8 cellular contexts compared by ENCODE assay signal in genomic region chr22:46069518-46070214, GRCh38.
DNase-seq lines count a peak whose midpoint lies in the region; ATAC-seq, FAIRE-seq and TF ChIP-seq lines count a peak whose summit lies in the region.

No MANE protein-coding gene starts in this region.

- H3K4me3 ChIP-seq in SJSA1 (peak overlapping the region; percentile 88), mammary epithelial cell (replicated peaks in 1 of 3; ENCODE audit: insufficient read depth in 1 of 3, low read depth in 2 of 3, low read length in 3 of 3) (peak overlapping the region; percentile 53 to 69 (median 62)), kidney (ENCODE audit: low read length in 2 of 2) (peak overlapping the region; percentile 35 to 81)

- DNase-seq in DMS79 treated with DMSO at 0.1 percent for 48 hours (lab: John Stamatoyannopoulos, UW) (peak; percentile 82), SJSA1 (ENCODE audit: low read depth in 1 of 2, low spot score in 2 of 2) (peak; percentile 92 to 93), mammary epithelial cell (peak; percentile 93), kidney (no peak)
- peak; percentile 53 for DNase-seq in stimulated activated CD4-positive, alpha-beta T cell treated with anti-CD3 and anti-CD28 coated beads, Interleukin-1b, Interleukin-23, amount 100 ng/mL, for 48 hours

- no peak overlapping the region for H2AFZ ChIP-seq in mammary epithelial cell (ENCODE audit: low read depth, low read length)

- dilution Hi-C loops in mammary epithelial cell (cut with HindIII; ENCODE audit: low sequenced_read_pairs), result no loop called here

- no peaks in the 10 kb centered on the region for H3K27me3 ChIP-seq in SJSA1 (replicated peaks)
- H3K27me3 ChIP-seq in mammary epithelial cell (ENCODE audit: insufficient read depth, low read length), result no peaks in the 10 kb centered on the region

- H3K9ac ChIP-seq in mammary epithelial cell (ENCODE audit: insufficient read depth, low read length), result peak overlapping the region; percentile 95
- peak overlapping the region; percentile 87 to 91 for H3K9ac ChIP-seq in kidney (ENCODE audit: low read length in 2 of 2)

- ATAC-seq in GM19452 (IDR thresholded peaks at IDR 0.05; ENCODE audit: unreplicated experiment) (no peak), HG03565 (IDR thresholded peaks at IDR 0.05; ENCODE audit: unreplicated experiment) (no peak)

- H3K36me3 ChIP-seq in KOPT-K1 (ENCODE audit: insufficient read depth, low read length) (peaks cover 13% of the 10 kb centered on the region), SJSA1 (peaks cover 36% of the 10 kb centered on the region), mammary epithelial cell (ENCODE audit: insufficient read depth, low read length) (peaks cover 2% of the 10 kb centered on the region), kidney (ENCODE audit: control insufficient read depth in 1 of 2, insufficient read depth in 2 of 2, low read length in 2 of 2) (peaks cover 2 to 6% of the 10 kb centered on the region in 2 donors)

- CTCF ChIA-PET in mammary epithelial cell (lab: Charles Lee; ENCODE audit: low non-redundant PET), result no interaction called here

- H3K4me2 ChIP-seq in mammary epithelial cell (ENCODE audit: insufficient read depth, low read depth, low read length), result peak overlapping the region; percentile 97

- H3K9me3 ChIP-seq in KOPT-K1 (ENCODE audit: insufficient read depth, low read length, poor library complexity, severe bottlenecking) (no peaks in the 10 kb centered on the region), SJSA1 (replicated peaks) (no peaks in the 10 kb centered on the region), mammary epithelial cell (replicated peaks; ENCODE audit: insufficient read depth, low read length) (no peaks in the 10 kb centered on the region), kidney (ENCODE audit: control insufficient read depth in 1 of 2, low read length in 2 of 2) (no peaks in the 10 kb centered on the region)

- in situ Hi-C loops in mammary epithelial cell (cut with MboI; ENCODE audit: low sequenced_read_pairs in 2 of 2), result no loop called here

- no peak for FAIRE-seq in kidney (lab: Jason Lieb, UNC)

- intact Hi-C loops in mammary epithelial cell (cut with micrococcal nuclease) (no loop called here), kidney (cut with DNase I) (no loop called here)

- TF ChIP-seq CTCF in mammary epithelial cell (conservative IDR thresholded peaks at IDR 0.05 in 1 of 2, IDR thresholded peaks at IDR 0.05 in 1 of 2; ENCODE audit: extremely low read depth in 1 of 2, insufficient read depth in 1 of 2, low read depth in 1 of 2, low read length in 2 of 2) (no peak), kidney (IDR thresholded peaks at IDR 0.05; ENCODE audit: borderline replicate concordance, extremely low read depth, insufficient read depth) (no peak)

- H3K27ac ChIP-seq in KOPT-K1 (ENCODE audit: low read depth, low read length, poor library complexity, severe bottlenecking) (peak overlapping the region; percentile 100), SJSA1 (peak overlapping the region; percentile 95), mammary epithelial cell (ENCODE audit: insufficient read depth, low read depth, low read length) (peak overlapping the region; percentile 99), kidney (ENCODE audit: low read depth in 2 of 2, low read length in 2 of 2) (peak overlapping the region; percentile 97 to 99)

- no peaks in the 10 kb centered on the region for H4K20me1 ChIP-seq in mammary epithelial cell (ENCODE audit: insufficient read depth, low read length)

- H3K4me1 ChIP-seq in SJSA1 (replicated peaks), result peaks cover 26% of the 10 kb centered on the region
- peaks cover 14% of the 10 kb centered on the region for H3K4me1 ChIP-seq in mammary epithelial cell (ENCODE audit: insufficient read depth, low read length)
- peaks cover 11 to 21% of the 10 kb centered on the region in 2 donors for H3K4me1 ChIP-seq in kidney (ENCODE audit: control insufficient read depth in 1 of 2, insufficient read depth in 1 of 2, low read depth in 1 of 2, low read length in 2 of 2)

- peaks cover 95% of the 10 kb centered on the region for H3K79me2 ChIP-seq in mammary epithelial cell (ENCODE audit: insufficient read depth, low read length)

- under 1% methylated on average over 17 of the region's 24 CpGs for WGBS in mammary epithelial cell (ENCODE audit: low coverage, missing lambda C conversion rate)

- BruUV-seq in mammary epithelial cell (replicated peaks; lab: Mats Ljungman, UMichigan), result no TSS peak
